20 cellular contexts compared by ENCODE assay signal in the genomic region with DNA sequence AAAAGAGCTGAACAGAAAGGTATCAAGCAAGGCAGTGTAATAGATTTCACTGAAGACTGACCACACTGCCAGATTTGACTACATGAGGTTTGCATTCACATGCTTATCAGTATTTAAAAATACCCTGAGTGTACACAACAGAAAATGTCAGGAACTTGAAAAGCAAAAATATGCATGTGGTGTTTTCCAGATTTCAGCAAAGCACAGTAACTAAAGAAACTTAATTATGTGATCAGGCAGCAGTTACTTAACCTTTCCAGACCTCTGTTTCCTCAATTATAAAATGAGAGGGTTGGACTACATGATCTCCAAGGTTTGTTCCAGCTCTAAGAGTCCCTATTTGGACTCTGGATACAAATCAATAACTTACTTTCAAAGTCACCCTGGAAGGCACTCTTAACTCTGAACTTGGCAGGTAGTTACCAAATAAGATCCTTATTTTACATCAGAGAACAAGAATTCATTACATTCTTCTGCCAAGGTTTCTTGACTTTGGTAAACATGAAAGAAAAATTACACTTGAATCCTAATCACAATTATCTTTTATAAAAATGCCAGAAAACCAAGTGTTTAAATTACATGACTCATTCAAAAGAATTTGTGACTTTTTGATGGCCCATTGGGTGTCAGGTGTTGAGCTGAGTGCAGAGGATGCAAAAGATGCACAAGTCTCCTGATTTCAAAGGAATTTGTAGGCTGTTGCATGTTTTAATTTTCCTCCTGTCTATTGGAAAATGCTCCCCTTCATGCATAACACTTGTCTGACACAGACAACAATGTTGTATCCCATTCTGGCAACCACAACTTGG.
DNase-seq lines count a peak whose midpoint lies in the region; ATAC-seq and TF ChIP-seq lines count a peak whose summit lies in the region.
"Had no signal": no experiment of that assay in that cellular context is flagged by ENCODE, and none has a peak within 500 bp of the region (broad histone marks: within the 10 kb centered on the region; RNA-seq: fewer than 3 reads in every experiment).

No MANE protein-coding gene starts in this region.

- DNase-seq in astrocyte of the hippocampus (ENCODE audit: low read depth, low spot score) (peak; percentile 53), RPMI8226 (no peak), psoas muscle (no peak), MCF 10A (ENCODE audit: unreplicated experiment) (no peak), COLO829 (ENCODE audit: low spot score) (no peak)
- DNase-seq: activated CD4-positive, alpha-beta T cell treated with anti-CD3 and anti-CD28 coated beads, Interleukin-2, amount 50 U/mL, for 48 hours; activated naive CD4-positive, alpha-beta T cell treated with anti-CD3 and anti-CD28 coated beads, Interleukin-2, amount 10 ng/mL, durations not matched to agents 7 days and 5 days; activated T-cell treated with anti-CD3 and anti-CD28 coated beads, Interleukin-2, amount 50 U/mL, for 1 hour; immature natural killer cell; NCI-H2029; NCI-H524; nephron progenitor cell; stimulated activated naive CD4-positive, alpha-beta T cell treated with Interleukin-2 at 50 U/mL for 16 hours had no signal

- H3K27me3 ChIP-seq in psoas muscle (ENCODE audit: insufficient read depth in 3 of 3, low read length in 2 of 3): no peaks in the 10 kb centered on the region

- H3K9me3 Mint-ChIP-seq in nephron (peaks cover 2% of the 10 kb centered on the region), MCF 10A (ENCODE audit: unreplicated experiment) (no peaks in the 10 kb centered on the region)
- H3K9me3 Mint-ChIP-seq: activated naive CD4-positive, alpha-beta T cell treated with anti-CD3 and anti-CD28 coated beads, Interleukin-2, amount 10 ng/mL, durations not matched to agents 7 days and 5 days; dendritic cell treated with granulocyte-macrophage colony-stimulating factor and Interleukin-4, amounts not matched to agents 40 ng/mL and 50 ng/mL, for 4 days; immature natural killer cell had no signal

- no peak for TF ChIP-seq CTCF in nephron (IDR thresholded peaks at IDR 0.05; ENCODE audit: unreplicated experiment in 3 of 3)
- no peak for TF ChIP-seq CTCF in psoas muscle (IDR thresholded peaks at IDR 0.05)
- no peak for TF ChIP-seq CTCF in MCF 10A (IDR thresholded peaks at IDR 0.05; ENCODE audit: unreplicated experiment)

- BruUV-seq in MCF 10A (replicated peaks; lab: Mats Ljungman, UMichigan): no TSS peak

- peaks cover 4% of the 10 kb centered on the region for H3K9me3 ChIP-seq in psoas muscle
- H3K9me3 ChIP-seq: HAP-1 had no signal

- H3K36me3 ChIP-seq in psoas muscle (ENCODE audit: insufficient read depth in 1 of 2, low read depth in 1 of 2): no peaks in the 10 kb centered on the region
- H3K36me3 ChIP-seq: HAP-1 had no signal

- H3K27ac ChIP-seq in psoas muscle: no peak overlapping the region

- ATAC-seq in GM19328 (IDR thresholded peaks at IDR 0.05; ENCODE audit: unreplicated experiment) (peak; percentile 52), HG03442 (IDR thresholded peaks at IDR 0.05; ENCODE audit: unreplicated experiment) (peak; percentile 75), psoas muscle (no peak)

- H3K4me3 ChIP-seq in psoas muscle: no peak overlapping the region
- H3K4me3 ChIP-seq: HAP-1 had no signal

- H3K36me3 Mint-ChIP-seq in nephron (ENCODE audit: low read depth) (peaks cover 21% of the 10 kb centered on the region), MCF 10A (ENCODE audit: insufficient read depth, unreplicated experiment) (no peaks in the 10 kb centered on the region)
- H3K36me3 Mint-ChIP-seq: activated naive CD4-positive, alpha-beta T cell treated with anti-CD3 and anti-CD28 coated beads, Interleukin-2, amount 10 ng/mL, durations not matched to agents 7 days and 5 days had no signal

- intact Hi-C loops in psoas muscle (cut with DNase I): no loop called here
- intact Hi-C loops in MCF 10A (cut with micrococcal nuclease): no loop called here

- H3K4me1 Mint-ChIP-seq in nephron: peaks cover 67% of the 10 kb centered on the region
- H3K4me1 Mint-ChIP-seq in MCF 10A (ENCODE audit: insufficient read depth, unreplicated experiment): peaks cover under 1% of the 10 kb centered on the region

- peak overlapping the region; percentile 64 to 78 (median 68) for H3K27ac Mint-ChIP-seq in nephron
- H3K27ac Mint-ChIP-seq in MCF 10A (ENCODE audit: low read depth, unreplicated experiment): no peak overlapping the region
- H3K27ac Mint-ChIP-seq: activated naive CD4-positive, alpha-beta T cell treated with anti-CD3 and anti-CD28 coated beads, Interleukin-2, amount 10 ng/mL, durations not matched to agents 7 days and 5 days; B cell; dendritic cell treated with granulocyte-macrophage colony-stimulating factor and Interleukin-4, amounts not matched to agents 40 ng/mL and 50 ng/mL, for 4 days; immature natural killer cell; nephron progenitor cell; type B pancreatic cell had no signal

- POLR2A ChIA-PET in MCF 10A (lab: Yijun Ruan, JAX): interaction anchor here (0.9 kb wide), 1 partner anchor 19 kb away, joined by 4 read pairs; no protein-coding TSS in a partner anchor

- H3K27me3 Mint-ChIP-seq in nephron (ENCODE audit: low read depth): no peaks in the 10 kb centered on the region
- no peaks in the 10 kb centered on the region for H3K27me3 Mint-ChIP-seq in MCF 10A (ENCODE audit: insufficient read depth, unreplicated experiment)
- H3K27me3 Mint-ChIP-seq: activated naive CD4-positive, alpha-beta T cell treated with anti-CD3 and anti-CD28 coated beads, Interleukin-2, amount 10 ng/mL, durations not matched to agents 7 days and 5 days; B cell; dendritic cell treated with granulocyte-macrophage colony-stimulating factor and Interleukin-4, amounts not matched to agents 40 ng/mL and 50 ng/mL, for 4 days; type B pancreatic cell had no signal

- H3K4me1 ChIP-seq in psoas muscle: no peaks in the 10 kb centered on the region

- CTCF ChIA-PET in MCF 10A (lab: Yijun Ruan, JAX): interaction anchor here (0.7 to 1.2 kb wide), 2 partner anchors 11 to 14 kb away, joined by 3 to 4 read pairs; no protein-coding TSS in a partner anchor

- no peak overlapping the region for H3K4me3 Mint-ChIP-seq in nephron
- H3K4me3 Mint-ChIP-seq in MCF 10A (ENCODE audit: unreplicated experiment): no peak overlapping the region
- H3K4me3 Mint-ChIP-seq: activated naive CD4-positive, alpha-beta T cell treated with anti-CD3 and anti-CD28 coated beads, Interleukin-2, amount 10 ng/mL, durations not matched to agents 7 days and 5 days; B cell; dendritic cell treated with granulocyte-macrophage colony-stimulating factor and Interleukin-4, amounts not matched to agents 40 ng/mL and 50 ng/mL, for 4 days; immature natural killer cell; nephron progenitor cell; type B pancreatic cell had no signal

Comparison
In these comparisons a context has a peak if more than half of its experiments do, and no peak if none do; other contexts are left out.
1. ATAC-seq: peak in GM19328 (single experiment) and HG03442 (single experiment); none in psoas muscle (0 of 4).